In genomic region chr14:38316922-38317321, GRCh38 we compare ENCODE assay signal across 4 cellular contexts.
"Had no signal": no experiment of that assay in that cellular context is flagged by ENCODE, and none has a peak within 500 bp of the region (broad histone marks: within the 10 kb centered on the region; RNA-seq: fewer than 3 reads in every experiment).

No MANE protein-coding gene starts in this region.

- DNase-seq: H9, HCEC 1CT, KBM-7 had no signal

- ATAC-seq: GM23338 had no signal

- H3K4me3 ChIP-seq: GM23338 had no signal
